2 cellular contexts compared by ENCODE assay signal in genomic region chr19:43228730-43229129, GRCh38.
TF ChIP-seq lines count a peak whose summit lies in the region.

No MANE protein-coding gene starts in this region.

TF ChIP-seq in HEK293, 187 proteins besides CTCF, POLR2A, EP300 and RAD21:
- peak; percentile 98; the same call in 1 of the 2 replicates for TF ChIP-seq TRIM28 (IDR thresholded peaks at IDR 0.05; ENCODE audit: borderline replicate concordance, low read length)
TF ChIP-seq in HEK293: peak in this region for 1; not testable (repeated sequence) for 186.

TF ChIP-seq in GM12878, 131 proteins besides CTCF, POLR2A, EP300 and RAD21:
- TF ChIP-seq CBX5 (IDR thresholded peaks at IDR 0.05; ENCODE audit: low read depth) = 0 out of 2 replicates have a peak, but pooled peaks have one; percentile 53
- TF ChIP-seq CBX3 (IDR thresholded peaks at IDR 0.05; ENCODE audit: borderline replicate concordance, low read depth) = peak; percentile 87; the same call in 1 of the 2 replicates
TF ChIP-seq in GM12878: peak in this region for 2; not testable (repeated sequence) for 129.
